8 cellular contexts compared by ENCODE assay signal in genomic region chr7:4973728-4974198, GRCh38. TPM values are rescaled to one million over a fixed set of nuclear protein-coding genes. Genes with fewer than 3 reads are reported as not detected.
DNase-seq lines count a peak whose midpoint lies in the region; ATAC-seq lines count a peak whose summit lies in the region.

No MANE protein-coding gene starts in this region.

- H3K9me3 Mint-ChIP-seq in activated CD4-positive, alpha-beta T cell treated with anti-CD3 and anti-CD28 coated beads, Interleukin-2, amount 10 ng/mL, durations not matched to agents 7 days and 5 days = no peaks in the 10 kb centered on the region

- peaks cover 28% of the 10 kb centered on the region for H3K4me1 Mint-ChIP-seq in activated CD4-positive, alpha-beta T cell treated with anti-CD3 and anti-CD28 coated beads, Interleukin-2, amount 10 ng/mL, durations not matched to agents 7 days and 5 days

- ATAC-seq in HG03439 (IDR thresholded peaks at IDR 0.05; ENCODE audit: unreplicated experiment) (peak; percentile 94), left lobe of liver (peak; percentile 96)

- DNase-seq in C1 segment of cervical spinal cord (lab: John Stamatoyannopoulos, UW) = peak; percentile 26 to 93 (median 84)
- DNase-seq in GM19238 (ENCODE audit: insufficient read length, low spot score) = peak; percentile 74
- peak; percentile 83 for DNase-seq in NCI-H510A treated with DMSO at 0.1 percent for 48 hours (lab: John Stamatoyannopoulos, UW)
- DNase-seq in activated CD4-positive, alpha-beta T cell treated with anti-CD3 and anti-CD28 coated beads, Interleukin-2, amount 10 ng/mL, durations not matched to agents 7 days and 5 days = peak; percentile 95
- DNase-seq in cortex of kidney (lab: John Stamatoyannopoulos, UW) = peak; percentile 41
- peak; percentile 93 for DNase-seq in left lobe of liver (ENCODE audit: low spot score)
- peak; percentile 94 to 95 for DNase-seq in stimulated activated CD4-positive, alpha-beta T cell treated with anti-CD3 and anti-CD28 coated beads, Interleukin-2, amount 100 ng/mL, for 24 hours

- CTCF ChIA-PET in activated CD4-positive, alpha-beta T cell treated with anti-CD3 and anti-CD28 coated beads, Interleukin-2, amount 10 ng/mL, durations not matched to agents 7 days and 5 days (lab: Charles Lee) = interaction anchor here (0.6 to 2.1 kb wide), 25 partner anchors 9 to 585 kb away, joined by 3 to 34 read pairs (median 3); no protein-coding TSS in a partner anchor

- H3K36me3 Mint-ChIP-seq in activated CD4-positive, alpha-beta T cell treated with anti-CD3 and anti-CD28 coated beads, Interleukin-2, amount 10 ng/mL, durations not matched to agents 7 days and 5 days (ENCODE audit: low read depth) = peaks cover 25% of the 10 kb centered on the region

- H3K27ac Mint-ChIP-seq in activated CD4-positive, alpha-beta T cell treated with anti-CD3 and anti-CD28 coated beads, Interleukin-2, amount 10 ng/mL, durations not matched to agents 7 days and 5 days = peak overlapping the region; percentile 98

- POLR2A ChIA-PET in activated CD4-positive, alpha-beta T cell treated with anti-CD3 and anti-CD28 coated beads, Interleukin-2, amount 10 ng/mL, durations not matched to agents 7 days and 5 days (lab: Charles Lee) = interaction anchor here (0.6 kb wide), 2 partner anchors 72 to 115 kb away, joined by 3 to 4 read pairs; partner anchors contain the start of gene RBAK

- H3K27me3 Mint-ChIP-seq in activated CD4-positive, alpha-beta T cell treated with anti-CD3 and anti-CD28 coated beads, Interleukin-2, amount 10 ng/mL, durations not matched to agents 7 days and 5 days = no peaks in the 10 kb centered on the region

- H3K4me3 Mint-ChIP-seq in activated CD4-positive, alpha-beta T cell treated with anti-CD3 and anti-CD28 coated beads, Interleukin-2, amount 10 ng/mL, durations not matched to agents 7 days and 5 days = peak overlapping the region; percentile 98

RNA-seq across cellular contexts. Expression of gene MMD2, which starts 14.8 kb away (rescaled TPM):
- total RNA-seq in activated CD4-positive, alpha-beta T cell treated with anti-CD3 and anti-CD28 coated beads, Interleukin-2, amount 10 ng/mL, durations not matched to agents 7 days and 5 days = not detected
- total RNA-seq in left lobe of liver = not detected

Comparison
In these comparisons a context has a peak if more than half of its experiments do, and no peak if none do; other contexts are left out.
1. Peak in every context shown above with its lines: DNase-seq and ATAC-seq.
2. DNase-seq: peak in every context shown above with its lines; median percentile 95 in activated CD4-positive, alpha-beta T cell treated with anti-CD3 and anti-CD28 coated beads, Interleukin-2, amount 10 ng/mL, durations not matched to agents 7 days and 5 days; 94 in stimulated activated CD4-positive, alpha-beta T cell treated with anti-CD3 and anti-CD28 coated beads, Interleukin-2, amount 100 ng/mL, for 24 hours; 93 in left lobe of liver; 84 in C1 segment of cervical spinal cord; 83 in NCI-H510A treated with DMSO at 0.1 percent for 48 hours; 74 in GM19238; 41 in cortex of kidney.